ENCODE assay signal across 7 cellular contexts in the genomic region with DNA sequence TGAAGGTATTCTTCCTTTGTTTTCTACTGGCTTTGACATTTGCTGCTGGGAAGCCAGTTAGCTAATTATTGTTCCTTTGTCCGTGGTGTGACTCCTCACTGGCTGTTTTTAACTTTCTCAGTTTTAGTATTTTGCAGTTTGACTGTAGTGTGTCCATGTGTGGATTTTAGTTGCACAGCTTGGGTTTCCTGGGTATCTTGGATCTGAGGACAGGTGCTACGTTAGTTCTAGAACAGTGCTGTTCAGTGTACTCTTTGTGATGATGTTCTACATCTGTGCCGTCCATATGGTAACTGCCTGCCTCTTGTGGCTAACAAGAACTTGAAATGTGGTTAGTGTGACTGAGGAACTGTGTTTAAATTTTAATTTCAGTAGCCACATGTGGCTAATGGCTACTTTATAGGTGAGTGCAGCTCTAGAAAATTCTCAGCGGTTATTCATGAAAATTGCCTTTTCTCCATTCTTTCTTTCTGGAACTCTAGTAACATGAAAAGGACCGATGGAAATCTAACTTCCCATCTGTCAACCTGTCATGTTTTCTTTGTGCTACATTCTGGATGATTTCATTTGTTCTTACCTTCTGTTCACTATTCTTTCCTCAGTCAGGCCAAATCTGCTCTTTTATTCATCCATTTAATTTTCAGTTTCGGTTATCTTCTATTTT. TPM values are rescaled to one million over a fixed set of nuclear protein-coding genes. Genes with fewer than 3 reads are reported as not detected.
DNase-seq lines count a peak whose midpoint lies in the region; ATAC-seq and TF ChIP-seq lines count a peak whose summit lies in the region.

No MANE protein-coding gene starts in this region.

- no peaks in the 10 kb centered on the region for H3K27me3 Mint-ChIP-seq in T-helper 17 cell

- ATAC-seq in GM19351 (IDR thresholded peaks at IDR 0.05; ENCODE audit: unreplicated experiment) (peak; percentile 98), HG02973 (IDR thresholded peaks at IDR 0.05; ENCODE audit: unreplicated experiment) (peak; percentile 95), T-helper 17 cell (peak; percentile 37), gastrocnemius medialis (no peak)

- no peak overlapping the region for H3K14ac ChIP-seq in trophoblast cell (ENCODE audit: low read length)

- H3K23ac ChIP-seq in trophoblast cell (ENCODE audit: low read length): no peak overlapping the region

- no peak overlapping the region for H4K12ac ChIP-seq in trophoblast cell (ENCODE audit: low read depth, low read length)

- H3K4ac ChIP-seq in trophoblast cell (ENCODE audit: low read depth, low read length): peak overlapping the region; percentile 40

- H3K4me3 ChIP-seq in trophoblast cell (ENCODE audit: low read depth, low read length): no peak overlapping the region
- no peak overlapping the region for H3K4me3 ChIP-seq in gastrocnemius medialis
- no peak overlapping the region for H3K4me3 ChIP-seq in SK-N-SH (ENCODE audit: low read depth in 2 of 2, low read length in 1 of 2)

- H3K27me3 ChIP-seq in trophoblast cell (ENCODE audit: insufficient read depth, low read length) (no peaks in the 10 kb centered on the region), gastrocnemius medialis (no peaks in the 10 kb centered on the region), SK-N-SH (ENCODE audit: insufficient read depth) (no peaks in the 10 kb centered on the region)

- peaks cover 3% of the 10 kb centered on the region for H3K9me3 ChIP-seq in T-helper 17 cell (ENCODE audit: control insufficient read depth, low read length, poor library complexity, severe bottlenecking)
- no peaks in the 10 kb centered on the region for H3K9me3 ChIP-seq in trophoblast cell (ENCODE audit: insufficient read depth, low read depth, low read length)
- H3K9me3 ChIP-seq in gastrocnemius medialis: no peaks in the 10 kb centered on the region
- no peaks in the 10 kb centered on the region for H3K9me3 ChIP-seq in SK-N-SH

- H3K4me1 ChIP-seq in trophoblast cell (ENCODE audit: control insufficient read depth in 1 of 2, insufficient read depth in 2 of 2, low read length in 2 of 2) (peaks cover 12 to 15% of the 10 kb centered on the region in 2 experiments), gastrocnemius medialis (peaks cover 36 to 44% of the 10 kb centered on the region in 2 donors), SK-N-SH (ENCODE audit: control insufficient read depth in 1 of 2, insufficient read depth in 2 of 2, low read depth in 1 of 2, low read length in 1 of 2) (peaks cover 8 to 30% of the 10 kb centered on the region in 2 experiments; a peak in 3 of 4 replicates)

- in situ Hi-C loops in gastrocnemius medialis (cut with MboI; ENCODE audit: low sequenced_read_pairs in 4 of 4): no loop called here

- no peak overlapping the region for H2AK5ac ChIP-seq in trophoblast cell (ENCODE audit: low read length)

- peaks cover 53% of the 10 kb centered on the region for H4K20me1 ChIP-seq in SK-N-SH (ENCODE audit: insufficient read depth)

- no peak overlapping the region for H4K8ac ChIP-seq in trophoblast cell (ENCODE audit: low read depth, low read length)

- no peak overlapping the region for H4K91ac ChIP-seq in trophoblast cell (ENCODE audit: low read depth, low read length)

- peaks cover 2% of the 10 kb centered on the region for H3K79me1 ChIP-seq in trophoblast cell (ENCODE audit: low read length)

- H3K4me3 Mint-ChIP-seq in T-helper 17 cell: peak overlapping the region; percentile 61

- no peak overlapping the region for H3K4me2 ChIP-seq in trophoblast cell (ENCODE audit: low read length)
- no peak overlapping the region for H3K4me2 ChIP-seq in SK-N-SH

- TF ChIP-seq CTCF in gastrocnemius medialis (IDR thresholded peaks at IDR 0.05 in 4 of 5, conservative IDR thresholded peaks at IDR 0.05 in 1 of 5) (no peak), SK-N-SH (IDR thresholded peaks at IDR 0.05) (no peak)

- no peak for DNase-seq in T-helper 17 cell
- no peak for DNase-seq in trophoblast cell
- DNase-seq in gastrocnemius medialis: no peak
- DNase-seq in NCI-H1092 (lab: John Stamatoyannopoulos, UW): no peak
- no peak for DNase-seq in SK-N-SH

- intact Hi-C loops in gastrocnemius medialis (cut with DNase I; ENCODE audit: low total_unique reads): loop anchor here (10.0 kb wide), 1 partner anchor 334 kb away; a partner anchor contains a TSS

- no peak for TF ChIP-seq RAD21 in SK-N-SH (IDR thresholded peaks at IDR 0.05; ENCODE audit: low read length)

- peaks cover 8% of the 10 kb centered on the region for H3K36me3 Mint-ChIP-seq in T-helper 17 cell (ENCODE audit: low read depth)

- no peak overlapping the region for H3K27ac ChIP-seq in trophoblast cell (ENCODE audit: low read depth, low read length)
- H3K27ac ChIP-seq in gastrocnemius medialis: no peak overlapping the region
- H3K27ac ChIP-seq in SK-N-SH (ENCODE audit: low read depth in 2 of 2, low read length in 1 of 2): peak overlapping the region in 1 of 2 experiments; percentile 18; a peak in 1 of 4 replicates

- POLR2A ChIA-PET in SK-N-SH (lab: Yijun Ruan, JAX): no interaction called here

- H3K36me3 ChIP-seq in trophoblast cell (ENCODE audit: control insufficient read depth in 1 of 2, insufficient read depth in 2 of 2, low read length in 2 of 2): peaks cover 2% of the 10 kb centered on the region in 2 experiments
- H3K36me3 ChIP-seq in gastrocnemius medialis: no peaks in the 10 kb centered on the region
- peaks cover 0 to 9% of the 10 kb centered on the region in 2 experiments for H3K36me3 ChIP-seq in SK-N-SH (replicated peaks in 1 of 2; ENCODE audit: control insufficient read depth in 1 of 2, insufficient read depth in 2 of 2, low read length in 1 of 2)

- no peaks in the 10 kb centered on the region for H3K9me2 ChIP-seq in SK-N-SH

- H2BK5ac ChIP-seq in trophoblast cell (ENCODE audit: low read depth, low read length, poor library complexity): no peak overlapping the region

- CTCF ChIA-PET in SK-N-SH (lab: Yijun Ruan, JAX): no interaction called here

- no CpG with 5 or more reads among the region's 6 CpGs for WGBS in trophoblast cell (ENCODE audit: extremely low coverage, insufficient coverage, insufficient read length)
- 94% methylated on average over 6 of the region's 6 CpGs for WGBS in SK-N-SH (ENCODE audit: low lambda C conversion rate)

- no peak overlapping the region for H2BK120ac ChIP-seq in trophoblast cell (ENCODE audit: insufficient read depth, low read length, poor library complexity)

- no peak for TF ChIP-seq EP300 in SK-N-SH (IDR thresholded peaks at IDR 0.05; ENCODE audit: borderline replicate concordance in 1 of 2, low read depth in 1 of 2, low read length in 1 of 2)

- peaks cover 23% of the 10 kb centered on the region for H3F3A ChIP-seq in SK-N-SH (replicated peaks; ENCODE audit: insufficient read depth)

- no peak overlapping the region for H2BK12ac ChIP-seq in trophoblast cell (ENCODE audit: low read length)

- TF ChIP-seq POLR2A in gastrocnemius medialis (IDR thresholded peaks at IDR 0.05): no peak

- no peak overlapping the region for H2AFZ ChIP-seq in trophoblast cell (ENCODE audit: insufficient read depth, low read length, poor library complexity)
- no peak overlapping the region for H2AFZ ChIP-seq in SK-N-SH (ENCODE audit: low read depth)

- H3K27ac Mint-ChIP-seq in T-helper 17 cell: peak overlapping the region; percentile 60

- H3K79me2 ChIP-seq in trophoblast cell (ENCODE audit: control insufficient read depth, insufficient read depth, low read length, poor library complexity) (peaks cover 13% of the 10 kb centered on the region), SK-N-SH (ENCODE audit: insufficient read depth) (peaks cover 91% of the 10 kb centered on the region)

- peaks cover 43% of the 10 kb centered on the region for H3K4me1 Mint-ChIP-seq in T-helper 17 cell

- H3K18ac ChIP-seq in trophoblast cell (ENCODE audit: low read length): no peak overlapping the region

- H3K9ac ChIP-seq in trophoblast cell (ENCODE audit: low read length) (no peak overlapping the region), SK-N-SH (no peak overlapping the region)

TF ChIP-seq in SK-N-SH, 30 proteins besides CTCF, POLR2A, EP300 and RAD21 (continues in another document):
- no peak for TF ChIP-seq TCF12 (IDR thresholded peaks at IDR 0.05)
- no peak for TF ChIP-seq RFX5 (IDR thresholded peaks at IDR 0.05; ENCODE audit: low read length)
- TF ChIP-seq NRF1 (IDR thresholded peaks at IDR 0.05; ENCODE audit: low read depth, low read length): no peak
- no peak for TF ChIP-seq FOXM1 (IDR thresholded peaks at IDR 0.05; ENCODE audit: low read depth)
- no peak for TF ChIP-seq EZH2phosphoT487 (IDR thresholded peaks at IDR 0.05; ENCODE audit: borderline replicate concordance, low read depth)
- no peak for TF ChIP-seq SMC3 (IDR thresholded peaks at IDR 0.05; ENCODE audit: low read depth, low read length)
- TF ChIP-seq RXRA (IDR thresholded peaks at IDR 0.05; ENCODE audit: borderline replicate concordance, low read depth): no peak
- TF ChIP-seq GATA2 (CRISPR knock-in tag; IDR thresholded peaks at IDR 0.05): no peak
- TF ChIP-seq JUND (IDR thresholded peaks at IDR 0.05): no peak
- TF ChIP-seq, protein P1, sequence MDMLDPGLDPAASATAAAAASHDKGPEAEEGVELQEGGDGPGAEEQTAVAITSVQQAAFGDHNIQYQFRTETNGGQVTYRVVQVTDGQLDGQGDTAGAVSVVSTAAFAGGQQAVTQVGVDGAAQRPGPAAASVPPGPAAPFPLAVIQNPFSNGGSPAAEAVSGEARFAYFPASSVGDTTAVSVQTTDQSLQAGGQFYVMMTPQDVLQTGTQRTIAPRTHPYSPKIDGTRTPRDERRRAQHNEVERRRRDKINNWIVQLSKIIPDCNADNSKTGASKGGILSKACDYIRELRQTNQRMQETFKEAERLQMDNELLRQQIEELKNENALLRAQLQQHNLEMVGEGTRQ (IDR thresholded peaks at IDR 0.05; ENCODE audit: borderline replicate concordance, low read depth, low read length): no peak
- no peak for TF ChIP-seq CHD2 (IDR thresholded peaks at IDR 0.05; ENCODE audit: low read length, partially characterized antibody)

RNA-seq across cellular contexts. Expression of a gene that starts 7.4 kb away (rescaled TPM):
- total RNA-seq in T-helper 17 cell (10 to 100 TPM; 21.2 to 38.9 TPM), gastrocnemius medialis (10 to 100 TPM; 29.4 to 44.9 (median 33.3) TPM)
- polyA plus RNA-seq in trophoblast cell (2013): 31.3 and 32.6 TPM in 2 replicates
- polyA plus RNA-seq in SK-N-SH (2012; rRNA removed): 31.6 and 31.8 TPM in 2 replicates
- 29.1 and 31.1 TPM in 2 replicates for polyA plus RNA-seq in SK-N-SH (2012; cell fraction: cytosol; rRNA removed)
- 27.0 and 35.2 TPM in 2 replicates for polyA plus RNA-seq in SK-N-SH (2012; cell fraction: nucleus; rRNA removed)

Comparison
In these comparisons a context has a peak if more than half of its experiments do, and no peak if none do; other contexts are left out.
1. ATAC-seq: peak in GM19351 (single experiment), HG02973 (single experiment) and T-helper 17 cell (single experiment); none in gastrocnemius medialis (0 of 2).